In the genomic region with DNA sequence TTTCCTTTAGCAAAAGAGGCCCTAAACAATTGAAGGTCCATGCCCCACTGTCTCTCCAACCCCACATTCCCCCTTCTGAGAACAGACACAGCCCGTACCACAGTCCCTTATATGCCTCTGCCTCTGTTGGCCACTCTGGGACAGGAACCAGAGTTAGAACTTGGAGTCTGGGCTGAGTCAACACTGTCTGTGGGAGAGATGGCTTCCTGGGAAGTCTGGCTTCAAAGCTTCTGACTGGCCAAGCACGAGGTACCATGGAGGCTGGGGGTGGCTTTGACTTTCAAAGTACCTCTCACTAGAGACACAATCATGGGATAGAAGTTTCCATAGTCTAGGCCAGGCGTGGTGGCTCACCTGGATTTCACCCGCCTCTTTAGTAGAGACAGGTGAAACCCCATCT, we compare ENCODE assay signal across 1 cellular context.
TF ChIP-seq lines count a peak whose summit lies in the region.

No MANE protein-coding gene starts in this region.

TF ChIP-seq in K562, 482 proteins besides CTCF, POLR2A, EP300 and RAD21:
- TF ChIP-seq KHSRP (IDR thresholded peaks at IDR 0.05), result no peak
- no peak for TF ChIP-seq E2F4 (CRISPR knock-in tag; IDR thresholded peaks at IDR 0.05; ENCODE audit: low read depth)
- TF ChIP-seq, protein P1, sequence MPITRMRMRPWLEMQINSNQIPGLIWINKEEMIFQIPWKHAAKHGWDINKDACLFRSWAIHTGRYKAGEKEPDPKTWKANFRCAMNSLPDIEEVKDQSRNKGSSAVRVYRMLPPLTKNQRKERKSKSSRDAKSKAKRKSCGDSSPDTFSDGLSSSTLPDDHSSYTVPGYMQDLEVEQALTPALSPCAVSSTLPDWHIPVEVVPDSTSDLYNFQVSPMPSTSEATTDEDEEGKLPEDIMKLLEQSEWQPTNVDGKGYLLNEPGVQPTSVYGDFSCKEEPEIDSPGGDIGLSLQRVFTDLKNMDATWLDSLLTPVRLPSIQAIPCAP (CRISPR knock-in tag; IDR thresholded peaks at IDR 0.05; ENCODE audit: borderline replicate concordance), result no peak
- no peak for TF ChIP-seq ARID2 (IDR thresholded peaks at IDR 0.05)
- TF ChIP-seq, protein P2, sequence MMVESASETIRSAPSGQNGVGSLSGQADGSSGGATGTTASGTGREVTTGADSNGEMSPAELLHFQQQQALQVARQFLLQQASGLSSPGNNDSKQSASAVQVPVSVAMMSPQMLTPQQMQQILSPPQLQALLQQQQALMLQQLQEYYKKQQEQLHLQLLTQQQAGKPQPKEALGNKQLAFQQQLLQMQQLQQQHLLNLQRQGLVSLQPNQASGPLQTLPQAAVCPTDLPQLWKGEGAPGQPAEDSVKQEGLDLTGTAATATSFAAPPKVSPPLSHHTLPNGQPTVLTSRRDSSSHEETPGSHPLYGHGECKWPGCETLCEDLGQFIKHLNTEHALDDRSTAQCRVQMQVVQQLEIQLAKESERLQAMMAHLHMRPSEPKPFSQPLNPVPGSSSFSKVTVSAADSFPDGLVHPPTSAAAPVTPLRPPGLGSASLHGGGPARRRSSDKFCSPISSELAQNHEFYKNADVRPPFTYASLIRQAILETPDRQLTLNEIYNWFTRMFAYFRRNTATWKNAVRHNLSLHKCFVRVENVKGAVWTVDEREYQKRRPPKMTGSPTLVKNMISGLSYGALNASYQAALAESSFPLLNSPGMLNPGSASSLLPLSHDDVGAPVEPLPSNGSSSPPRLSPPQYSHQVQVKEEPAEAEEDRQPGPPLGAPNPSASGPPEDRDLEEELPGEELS (CRISPR knock-in tag; IDR thresholded peaks at IDR 0.05; ENCODE audit: borderline replicate concordance), result no peak
- TF ChIP-seq SRSF1 (IDR thresholded peaks at IDR 0.05; ENCODE audit: low read depth, low read length), result no peak
- no peak for TF ChIP-seq NFRKB (IDR thresholded peaks at IDR 0.05; ENCODE audit: low read depth)
- no peak for TF ChIP-seq FOXM1 (IDR thresholded peaks at IDR 0.05; ENCODE audit: low read depth)
- no peak for TF ChIP-seq FOXM1 (CRISPR knock-in tag; IDR thresholded peaks at IDR 0.05; ENCODE audit: low read depth)
- no peak for TF ChIP-seq MLX (CRISPR knock-in tag; conservative IDR thresholded peaks at IDR 0.05)
- TF ChIP-seq NR2C2 (CRISPR knock-in tag; IDR thresholded peaks at IDR 0.05), result no peak
- no peak for TF ChIP-seq NR2C2 (tag; IDR thresholded peaks at IDR 0.05)
TF ChIP-seq in K562: peak in this region for 0.
